1 cellular context compared by ENCODE assay signal in genomic region chr12:48358937-48359509, GRCh38.
TF ChIP-seq lines count a peak whose summit lies in the region.

No MANE protein-coding gene starts in this region.

TF ChIP-seq in K562, 482 proteins besides CTCF, POLR2A, EP300 and RAD21 (continued from another document):
- TF ChIP-seq, protein P1, sequence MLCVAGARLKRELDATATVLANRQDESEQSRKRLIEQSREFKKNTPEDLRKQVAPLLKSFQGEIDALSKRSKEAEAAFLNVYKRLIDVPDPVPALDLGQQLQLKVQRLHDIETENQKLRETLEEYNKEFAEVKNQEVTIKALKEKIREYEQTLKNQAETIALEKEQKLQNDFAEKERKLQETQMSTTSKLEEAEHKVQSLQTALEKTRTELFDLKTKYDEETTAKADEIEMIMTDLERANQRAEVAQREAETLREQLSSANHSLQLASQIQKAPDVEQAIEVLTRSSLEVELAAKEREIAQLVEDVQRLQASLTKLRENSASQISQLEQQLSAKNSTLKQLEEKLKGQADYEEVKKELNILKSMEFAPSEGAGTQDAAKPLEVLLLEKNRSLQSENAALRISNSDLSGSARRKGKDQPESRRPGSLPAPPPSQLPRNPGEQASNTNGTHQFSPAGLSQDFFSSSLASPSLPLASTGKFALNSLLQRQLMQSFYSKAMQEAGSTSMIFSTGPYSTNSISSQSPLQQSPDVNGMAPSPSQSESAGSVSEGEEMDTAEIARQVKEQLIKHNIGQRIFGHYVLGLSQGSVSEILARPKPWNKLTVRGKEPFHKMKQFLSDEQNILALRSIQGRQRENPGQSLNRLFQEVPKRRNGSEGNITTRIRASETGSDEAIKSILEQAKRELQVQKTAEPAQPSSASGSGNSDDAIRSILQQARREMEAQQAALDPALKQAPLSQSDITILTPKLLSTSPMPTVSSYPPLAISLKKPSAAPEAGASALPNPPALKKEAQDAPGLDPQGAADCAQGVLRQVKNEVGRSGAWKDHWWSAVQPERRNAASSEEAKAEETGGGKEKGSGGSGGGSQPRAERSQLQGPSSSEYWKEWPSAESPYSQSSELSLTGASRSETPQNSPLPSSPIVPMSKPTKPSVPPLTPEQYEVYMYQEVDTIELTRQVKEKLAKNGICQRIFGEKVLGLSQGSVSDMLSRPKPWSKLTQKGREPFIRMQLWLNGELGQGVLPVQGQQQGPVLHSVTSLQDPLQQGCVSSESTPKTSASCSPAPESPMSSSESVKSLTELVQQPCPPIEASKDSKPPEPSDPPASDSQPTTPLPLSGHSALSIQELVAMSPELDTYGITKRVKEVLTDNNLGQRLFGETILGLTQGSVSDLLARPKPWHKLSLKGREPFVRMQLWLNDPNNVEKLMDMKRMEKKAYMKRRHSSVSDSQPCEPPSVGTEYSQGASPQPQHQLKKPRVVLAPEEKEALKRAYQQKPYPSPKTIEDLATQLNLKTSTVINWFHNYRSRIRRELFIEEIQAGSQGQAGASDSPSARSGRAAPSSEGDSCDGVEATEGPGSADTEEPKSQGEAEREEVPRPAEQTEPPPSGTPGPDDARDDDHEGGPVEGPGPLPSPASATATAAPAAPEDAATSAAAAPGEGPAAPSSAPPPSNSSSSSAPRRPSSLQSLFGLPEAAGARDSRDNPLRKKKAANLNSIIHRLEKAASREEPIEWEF (CRISPR knock-in tag; IDR thresholded peaks at IDR 0.05) = no peak
- TF ChIP-seq, protein P2, sequence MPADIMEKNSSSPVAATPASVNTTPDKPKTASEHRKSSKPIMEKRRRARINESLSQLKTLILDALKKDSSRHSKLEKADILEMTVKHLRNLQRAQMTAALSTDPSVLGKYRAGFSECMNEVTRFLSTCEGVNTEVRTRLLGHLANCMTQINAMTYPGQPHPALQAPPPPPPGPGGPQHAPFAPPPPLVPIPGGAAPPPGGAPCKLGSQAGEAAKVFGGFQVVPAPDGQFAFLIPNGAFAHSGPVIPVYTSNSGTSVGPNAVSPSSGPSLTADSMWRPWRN (IDR thresholded peaks at IDR 0.05; ENCODE audit: low read depth) = no peak
- TF ChIP-seq MLX (CRISPR knock-in tag; conservative IDR thresholded peaks at IDR 0.05) = no peak
- TF ChIP-seq MAFK (IDR thresholded peaks at IDR 0.05; ENCODE audit: low read length) = no peak
- no peak for TF ChIP-seq CBX1 (IDR thresholded peaks at IDR 0.05; ENCODE audit: low read depth)
- no peak for TF ChIP-seq TRIM24 (IDR thresholded peaks at IDR 0.05)
- no peak for TF ChIP-seq ZBTB2 (IDR thresholded peaks at IDR 0.05)
- no peak for TF ChIP-seq NR3C1 (CRISPR knock-in tag; IDR thresholded peaks at IDR 0.05)
- TF ChIP-seq ZNF263 (CRISPR knock-in tag; IDR thresholded peaks at IDR 0.05; ENCODE audit: borderline replicate concordance) = no peak
- TF ChIP-seq SMARCE1 (IDR thresholded peaks at IDR 0.05) = no peak
- TF ChIP-seq PHB (CRISPR knock-in tag; IDR thresholded peaks at IDR 0.05) = no peak
- no peak for TF ChIP-seq PPARD (CRISPR knock-in tag; IDR thresholded peaks at IDR 0.05)
- no peak for TF ChIP-seq CREB1 (IDR thresholded peaks at IDR 0.05)
- TF ChIP-seq CREB1 (CRISPR knock-in tag; IDR thresholded peaks at IDR 0.05) = no peak
- no peak for TF ChIP-seq RB1 (IDR thresholded peaks at IDR 0.05; ENCODE audit: low read depth)
